In genomic region chr11:121540627-121541026, GRCh38 we compare ENCODE assay signal across 19 cellular contexts.
A peak's percentile ranks its signal among the peaks of the same experiment; 100 is the strongest.
DNase-seq lines count a peak whose midpoint lies in the region; ATAC-seq and TF ChIP-seq lines count a peak whose summit lies in the region.
"Had no signal": no experiment of that assay in that cellular context is flagged by ENCODE, and none has a peak within 500 bp of the region (broad histone marks: within the 10 kb centered on the region; RNA-seq: fewer than 3 reads in every experiment).

No MANE protein-coding gene starts in this region.

- H3K36me3 Mint-ChIP-seq in CD4-positive, alpha-beta T cell (ENCODE audit: low read depth), result peaks cover 92% of the 10 kb centered on the region

- POLR2A ChIA-PET in CD4-positive, alpha-beta T cell (lab: Charles Lee), result interaction anchor here (0.8 kb wide), 1 partner anchor 100 kb away, joined by 4 read pairs; no protein-coding TSS in a partner anchor

- no peaks in the 10 kb centered on the region for H3K9me3 Mint-ChIP-seq in CD4-positive, alpha-beta T cell

- no peak for DNase-seq in CD4-positive, alpha-beta T cell
- DNase-seq in ELR (ENCODE audit: low read depth), result peak; percentile 13
- peak; percentile 74 to 90 for DNase-seq in NCI-H524 (lab: John Stamatoyannopoulos, UW)
- DNase-seq in epithelial cell of esophagus (ENCODE audit: low read depth), result peak; percentile 89
- DNase-seq in brain microvascular endothelial cell, result no peak
- DNase-seq in retina, result no peak
- DNase-seq in GM13977 (ENCODE audit: low spot score), result no peak
- DNase-seq: activated CD4-positive, alpha-beta T cell treated with anti-CD3 and anti-CD28 coated beads, Interleukin-2, amount 50 U/mL, for 1 hour; activated gamma-delta T cell; DND-41; NCI-H2081 treated with DMSO at 0.1 percent for 48 hours; SHP77 treated with DMSO at 0.1 percent for 48 hours; stimulated activated CD4-positive, alpha-beta T cell treated with anti-CD3 and anti-CD28 coated beads, Interleukin-12 subunit alpha, Interleukin-12 subunit beta, amount 100 ng/mL, for 4 hours; T1000 had no signal

- no peak for TF ChIP-seq CTCF in CD4-positive, alpha-beta T cell (IDR thresholded peaks at IDR 0.05)
- no peak for TF ChIP-seq CTCF in epithelial cell of esophagus (IDR thresholded peaks at IDR 0.05; ENCODE audit: insufficient read depth, low read depth, low read length, missing control alignments)
- no peak for TF ChIP-seq CTCF in brain microvascular endothelial cell (IDR thresholded peaks at IDR 0.05; ENCODE audit: low read depth, low read length, missing control alignments)
- TF ChIP-seq CTCF in GM13977 (IDR thresholded peaks at IDR 0.05; ENCODE audit: extremely low read depth, insufficient read depth, missing control alignments), result no peak

- no peak overlapping the region for H3K4me3 Mint-ChIP-seq in CD4-positive, alpha-beta T cell

- no peaks in the 10 kb centered on the region for H3K27me3 Mint-ChIP-seq in CD4-positive, alpha-beta T cell

- no peaks in the 10 kb centered on the region for H3K36me3 ChIP-seq in brain microvascular endothelial cell (replicated peaks)
- H3K36me3 ChIP-seq: cardiac muscle cell, prostate gland had no signal

- H3K27ac ChIP-seq in CD4-positive, alpha-beta T cell (ENCODE audit: low read depth, low read length), result no peak overlapping the region
- no peak overlapping the region for H3K27ac ChIP-seq in brain microvascular endothelial cell
- H3K27ac ChIP-seq: BLaER1 treated with 17β-estradiol and CSF1 and Interleukin-3, amounts not matched to agents 10 nM and 100 nM; cardiac muscle cell; KMS-11; prostate gland had no signal

- intact Hi-C loops in CD4-positive, alpha-beta T cell (cut with DNase I, micrococcal nuclease), result loop anchor here in 1 of 2 experiments (5.0 kb wide), 1 partner anchor 42 kb away; no protein-coding TSS in a partner anchor

- no peaks in the 10 kb centered on the region for H3K9me3 ChIP-seq in CD4-positive, alpha-beta T cell (ENCODE audit: control insufficient read depth, low read length)
- H3K9me3 ChIP-seq: prostate gland had no signal

- in situ Hi-C loops in brain microvascular endothelial cell (cut with HindIII; ENCODE audit: low pct_ligation_motif_present, low sequenced_read_pairs) (no loop called here), GM13977 (cut with MboI; ENCODE audit: low pct_unique_long_range_greater_than_20kb, low sequenced_read_pairs, unreplicated experiment) (no loop called here)

- peak overlapping the region; percentile 51 for H3K27ac Mint-ChIP-seq in CD4-positive, alpha-beta T cell

- peaks cover 69% of the 10 kb centered on the region for H3K4me1 Mint-ChIP-seq in CD4-positive, alpha-beta T cell (ENCODE audit: low read depth)

- H3K4me3 ChIP-seq in epithelial cell of esophagus (ENCODE audit: low read length) (no peak overlapping the region), brain microvascular endothelial cell (ENCODE audit: low read depth, low read length) (no peak overlapping the region)
- H3K4me3 ChIP-seq: BLaER1 treated with 17β-estradiol and CSF1 and Interleukin-3, amounts not matched to agents 10 nM and 100 nM; cardiac muscle cell; prostate gland had no signal

- ATAC-seq in CD4-positive, alpha-beta T cell (ENCODE audit: poor library complexity), result no peak
- no peak for ATAC-seq in HG03439 (IDR thresholded peaks at IDR 0.05; ENCODE audit: unreplicated experiment)

- H3K27me3 ChIP-seq in CD4-positive, alpha-beta T cell (ENCODE audit: control insufficient read depth, insufficient read depth, low read length), result no peaks in the 10 kb centered on the region
- no peaks in the 10 kb centered on the region for H3K27me3 ChIP-seq in brain microvascular endothelial cell (replicated peaks)
- H3K27me3 ChIP-seq: BLaER1 treated with 17β-estradiol and CSF1 and Interleukin-3, amounts not matched to agents 10 nM and 100 nM; cardiac muscle cell had no signal

- CTCF ChIA-PET in CD4-positive, alpha-beta T cell (lab: Charles Lee), result no interaction called here

Comparison
In these comparisons a context has a peak if more than half of its experiments do, and no peak if none do; other contexts are left out.
1. DNase-seq: peak in ELR (single experiment), NCI-H524 (2 of 2) and epithelial cell of esophagus (single experiment); none in CD4-positive, alpha-beta T cell (0 of 10), brain microvascular endothelial cell (single experiment), retina (single experiment) and GM13977 (single experiment).